ENCODE assay signal across 21 cellular contexts in the genomic region with DNA sequence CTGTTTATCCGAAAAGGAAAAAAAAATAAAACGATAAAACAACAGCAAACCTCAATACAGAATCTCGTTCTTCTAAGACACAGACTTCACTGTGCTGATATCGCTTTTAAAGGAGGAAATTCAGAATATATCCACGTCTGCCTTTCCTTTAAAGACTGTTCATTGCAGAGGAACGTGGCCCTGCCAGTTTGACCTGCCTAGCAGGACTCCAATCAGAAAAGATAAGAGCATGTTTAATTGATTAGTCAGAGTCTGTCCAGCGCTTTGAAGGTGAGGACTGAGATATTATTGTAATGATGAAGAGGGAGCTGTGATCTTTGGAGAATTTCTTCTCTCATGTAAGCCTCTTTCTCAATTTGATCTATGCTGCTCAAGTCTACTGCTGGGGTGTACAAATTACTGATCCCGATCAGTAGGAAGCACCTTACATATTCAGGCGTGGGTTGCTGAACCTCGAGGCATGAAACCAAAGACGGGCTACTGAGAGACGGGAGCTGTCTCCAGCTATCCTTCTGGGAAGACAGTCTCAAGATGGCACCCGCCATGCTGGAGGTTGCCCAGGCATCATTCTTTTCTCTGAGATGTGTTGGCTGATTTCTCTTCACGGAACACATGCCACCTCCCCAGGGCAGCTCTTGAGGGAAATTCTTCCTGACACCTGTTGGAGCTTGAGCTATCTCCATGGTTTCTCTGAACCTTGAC.
DNase-seq lines count a peak whose midpoint lies in the region; ATAC-seq and TF ChIP-seq lines count a peak whose summit lies in the region.
"Had no signal": no experiment of that assay in that cellular context is flagged by ENCODE, and none has a peak within 500 bp of the region (broad histone marks: within the 10 kb centered on the region; RNA-seq: fewer than 3 reads in every experiment).

No MANE protein-coding gene starts in this region.

- no peaks in the 10 kb centered on the region for H3K9me2 ChIP-seq in PC-3 (replicated peaks; ENCODE audit: low read length)
- no peaks in the 10 kb centered on the region for H3K9me2 ChIP-seq in hepatocyte (replicated peaks; ENCODE audit: insufficient read depth)
- H3K9me2 ChIP-seq in MM.1S (replicated peaks; ENCODE audit: insufficient read depth, low read length), result no peaks in the 10 kb centered on the region

- POLR2A ChIA-PET in PC-3 (lab: Charles Lee; ENCODE audit: unreplicated experiment), result no interaction called here

- peak overlapping the region; percentile 15; the same call in 1 of the 2 replicates for H3K4me2 ChIP-seq in PC-3 (ENCODE audit: low read length)
- peak overlapping the region; percentile 50 for H3K4me2 ChIP-seq in hepatocyte
- H3K4me2 ChIP-seq in MM.1S (ENCODE audit: low read depth, low read length), result no peak overlapping the region
- H3K4me2 ChIP-seq: A549, BLaER1 had no signal

- H2AFZ ChIP-seq in PC-3 (ENCODE audit: low read length), result no peak overlapping the region
- no peak overlapping the region for H2AFZ ChIP-seq in hepatocyte
- no peak overlapping the region for H2AFZ ChIP-seq in MM.1S (ENCODE audit: low read length)

- H3K36me3 ChIP-seq in PC-3 (ENCODE audit: low read depth, low read length) (no peaks in the 10 kb centered on the region), hepatocyte (replicated peaks; ENCODE audit: insufficient read depth, low read depth) (no peaks in the 10 kb centered on the region), MM.1S (replicated peaks; ENCODE audit: insufficient read depth, low read length) (no peaks in the 10 kb centered on the region)
- H3K36me3 ChIP-seq: BLaER1 had no signal

- H3K27me3 Mint-ChIP-seq in Calu3 (ENCODE audit: unreplicated experiment) (no peaks in the 10 kb centered on the region), progenitor cell of endocrine pancreas (peaks cover 26% of the 10 kb centered on the region)
- H3K27me3 Mint-ChIP-seq: CD4-positive, alpha-beta memory T cell; IgD-negative memory B cell had no signal

- H3K4me1 Mint-ChIP-seq in Calu3 (ENCODE audit: low read depth, unreplicated experiment) (no peaks in the 10 kb centered on the region), progenitor cell of endocrine pancreas (ENCODE audit: low read depth) (peaks cover 18% of the 10 kb centered on the region)
- H3K4me1 Mint-ChIP-seq in stimulated activated effector memory CD8-positive, alpha-beta T cell treated with anti-CD3 and anti-CD28 coated beads, Interleukin-12 subunit alpha, Interleukin-12 subunit beta, amount 100 ng/mL, for 72 hours, result no peaks in the 10 kb centered on the region
- H3K4me1 Mint-ChIP-seq: CD4-positive, alpha-beta memory T cell; IgD-negative memory B cell had no signal

- H4K20me1 ChIP-seq in PC-3 (ENCODE audit: low read length) (no peaks in the 10 kb centered on the region), hepatocyte (ENCODE audit: insufficient read depth, poor library complexity, severe bottlenecking) (no peaks in the 10 kb centered on the region), MM.1S (ENCODE audit: insufficient read depth, low read length) (no peaks in the 10 kb centered on the region)
- H4K20me1 ChIP-seq: BLaER1 had no signal

- CTCF ChIA-PET in Calu3 (lab: Charles Lee) (no interaction called here), PC-3 (lab: Charles Lee) (no interaction called here)

- peaks cover 17% of the 10 kb centered on the region for H3K9me3 Mint-ChIP-seq in Calu3 (ENCODE audit: low read depth, unreplicated experiment)
- H3K9me3 Mint-ChIP-seq in progenitor cell of endocrine pancreas (ENCODE audit: low read depth), result peaks cover 3% of the 10 kb centered on the region
- H3K9me3 Mint-ChIP-seq in stimulated activated effector memory CD8-positive, alpha-beta T cell treated with anti-CD3 and anti-CD28 coated beads, Interleukin-12 subunit alpha, Interleukin-12 subunit beta, amount 100 ng/mL, for 72 hours, result peaks cover 29% of the 10 kb centered on the region

- H3K4me1 ChIP-seq in PC-3 (ENCODE audit: insufficient read depth, low read length), result 0 out of 2 replicates have a peak, but pooled peaks cover 5% of the 10 kb centered on the region
- H3K4me1 ChIP-seq in hepatocyte (ENCODE audit: insufficient read depth), result no peaks in the 10 kb centered on the region
- no peaks in the 10 kb centered on the region for H3K4me1 ChIP-seq in MM.1S (ENCODE audit: low read length)
- H3K4me1 ChIP-seq: BLaER1 had no signal

- H3K4me3 Mint-ChIP-seq in Calu3 (ENCODE audit: low read depth, unreplicated experiment), result peak overlapping the region; percentile 49
- H3K4me3 Mint-ChIP-seq in progenitor cell of endocrine pancreas (ENCODE audit: low read depth), result no peak overlapping the region
- no peak overlapping the region for H3K4me3 Mint-ChIP-seq in stimulated activated effector memory CD8-positive, alpha-beta T cell treated with anti-CD3 and anti-CD28 coated beads, Interleukin-12 subunit alpha, Interleukin-12 subunit beta, amount 100 ng/mL, for 72 hours
- H3K4me3 Mint-ChIP-seq: CD4-positive, alpha-beta memory T cell; IgD-negative memory B cell had no signal

- H3F3A ChIP-seq in PC-3 (ENCODE audit: low read length, unreplicated experiment), result no peaks in the 10 kb centered on the region
- no peaks in the 10 kb centered on the region for H3F3A ChIP-seq in MM.1S (ENCODE audit: insufficient read depth, low read length)

- intact Hi-C loops in Calu3 (cut with micrococcal nuclease; ENCODE audit: unreplicated experiment) (no loop called here), PC-3 (cut with micrococcal nuclease) (no loop called here)

- H3K9ac ChIP-seq in PC-3 (ENCODE audit: low read length) (no peak overlapping the region), MM.1S (ENCODE audit: low read length) (no peak overlapping the region)
- H3K9ac ChIP-seq: BLaER1 had no signal

- H3K9me3 ChIP-seq in PC-3 (ENCODE audit: low read length) (no peaks in the 10 kb centered on the region), hepatocyte (ENCODE audit: low read depth) (no peaks in the 10 kb centered on the region), MM.1S (replicated peaks; ENCODE audit: insufficient read depth, low read length) (no peaks in the 10 kb centered on the region)
- H3K9me3 ChIP-seq: A549, BLaER1 had no signal

- H3K27ac ChIP-seq in PC-3 (ENCODE audit: low read length) (no peak overlapping the region), hepatocyte (peak overlapping the region; percentile 49), MM.1S (ENCODE audit: low read length) (no peak overlapping the region)
- H3K27ac ChIP-seq: A549, BLaER1, HL-60, SK-N-MC had no signal

- peaks cover 9% of the 10 kb centered on the region for H3K36me3 Mint-ChIP-seq in Calu3 (ENCODE audit: insufficient read depth, unreplicated experiment)
- H3K36me3 Mint-ChIP-seq in progenitor cell of endocrine pancreas (ENCODE audit: insufficient read depth), result no peaks in the 10 kb centered on the region
- H3K36me3 Mint-ChIP-seq in stimulated activated effector memory CD8-positive, alpha-beta T cell treated with anti-CD3 and anti-CD28 coated beads, Interleukin-12 subunit alpha, Interleukin-12 subunit beta, amount 100 ng/mL, for 72 hours, result no peaks in the 10 kb centered on the region
- H3K36me3 Mint-ChIP-seq: CD4-positive, alpha-beta memory T cell; IgD-negative memory B cell had no signal

- H3K27ac Mint-ChIP-seq in Calu3 (ENCODE audit: unreplicated experiment) (peak overlapping the region; percentile 61), progenitor cell of endocrine pancreas (peak overlapping the region; percentile 60)
- H3K27ac Mint-ChIP-seq in stimulated activated effector memory CD8-positive, alpha-beta T cell treated with anti-CD3 and anti-CD28 coated beads, Interleukin-12 subunit alpha, Interleukin-12 subunit beta, amount 100 ng/mL, for 72 hours, result no peak overlapping the region
- H3K27ac Mint-ChIP-seq: CD4-positive, alpha-beta memory T cell; IgD-negative memory B cell had no signal

- no peak overlapping the region for H3K4me3 ChIP-seq in PC-3 (ENCODE audit: low read length)
- no peak overlapping the region for H3K4me3 ChIP-seq in hepatocyte
- H3K4me3 ChIP-seq in MM.1S (ENCODE audit: low read length), result no peak overlapping the region
- H3K4me3 ChIP-seq: A549, BLaER1, SK-N-MC had no signal

- TF ChIP-seq CTCF in Calu3 (IDR thresholded peaks at IDR 0.05; ENCODE audit: unreplicated experiment) (no peak), PC-3 (conservative IDR thresholded peaks at IDR 0.05; ENCODE audit: low read depth, low read length) (no peak), hepatocyte (IDR thresholded peaks at IDR 0.05; ENCODE audit: poor library complexity) (no peak), progenitor cell of endocrine pancreas (IDR thresholded peaks at IDR 0.05; ENCODE audit: unreplicated experiment) (no peak), MM.1S (IDR thresholded peaks at IDR 0.05; ENCODE audit: low read length) (no peak)

- H3K27me3 ChIP-seq in PC-3 (ENCODE audit: low read length), result 0 out of 2 replicates have a peak, but pooled peaks cover 8% of the 10 kb centered on the region
- no peaks in the 10 kb centered on the region for H3K27me3 ChIP-seq in hepatocyte
- no peaks in the 10 kb centered on the region for H3K27me3 ChIP-seq in MM.1S (replicated peaks; ENCODE audit: insufficient read depth, low read length)
- H3K27me3 ChIP-seq: BLaER1 had no signal

- 58% methylated on average over 14 of the region's 14 CpGs for WGBS in hepatocyte (ENCODE audit: low lambda C conversion rate, missing lambda C conversion rate)

- DNase-seq in Calu3 (peak; percentile 68), PC-3 (peak; percentile 52), hepatocyte (ENCODE audit: low spot score) (peak; percentile 26), progenitor cell of endocrine pancreas (ENCODE audit: low spot score, unreplicated experiment) (no peak), NCI-H2171 (lab: John Stamatoyannopoulos, UW) (no peak), MM.1S (no peak)
- no peak for DNase-seq in stimulated activated effector memory CD8-positive, alpha-beta T cell treated with anti-CD3 and anti-CD28 coated beads, Interleukin-12 subunit alpha, Interleukin-12 subunit beta, amount 100 ng/mL, for 72 hours (ENCODE audit: low spot score in 2 of 2)
- DNase-seq: CD4-positive, alpha-beta memory T cell; DMS53; EL; Kasumi-1; NCI-H1105 treated with DMSO at 0.1 percent for 48 hours; NCI-H1694; NCI-H2081 treated with DMSO at 0.1 percent for 48 hours; SHP77 had no signal

- ATAC-seq in PC-3 (no peak), HG03139 (IDR thresholded peaks at IDR 0.05; ENCODE audit: unreplicated experiment) (no peak)
- no peak for ATAC-seq in stimulated activated effector memory CD8-positive, alpha-beta T cell treated with anti-CD3 and anti-CD28 coated beads, Interleukin-12 subunit alpha, Interleukin-12 subunit beta, amount 100 ng/mL, for 72 hours
- ATAC-seq: A549 had no signal

- H3K79me2 ChIP-seq in PC-3 (ENCODE audit: low read length) (no peaks in the 10 kb centered on the region), hepatocyte (no peaks in the 10 kb centered on the region), MM.1S (ENCODE audit: low read length) (no peaks in the 10 kb centered on the region)

- BruUV-seq in Calu3 (replicated peaks; lab: Mats Ljungman, UMichigan), result no TSS peak
- no TSS peak for BruUV-seq in PC-3 (replicated peaks; lab: Mats Ljungman, UMichigan)

Comparison
In these comparisons a context has a peak if more than half of its experiments do, and no peak if none do; other contexts are left out.
1. DNase-seq: peak in Calu3 (single experiment), PC-3 (single experiment) and hepatocyte (single experiment); none in progenitor cell of endocrine pancreas (single experiment), stimulated activated effector memory CD8-positive, alpha-beta T cell treated with anti-CD3 and anti-CD28 coated beads, Interleukin-12 subunit alpha, Interleukin-12 subunit beta, amount 100 ng/mL, for 72 hours (0 of 2), NCI-H2171 (single experiment) and MM.1S (single experiment).